In the genomic region with DNA sequence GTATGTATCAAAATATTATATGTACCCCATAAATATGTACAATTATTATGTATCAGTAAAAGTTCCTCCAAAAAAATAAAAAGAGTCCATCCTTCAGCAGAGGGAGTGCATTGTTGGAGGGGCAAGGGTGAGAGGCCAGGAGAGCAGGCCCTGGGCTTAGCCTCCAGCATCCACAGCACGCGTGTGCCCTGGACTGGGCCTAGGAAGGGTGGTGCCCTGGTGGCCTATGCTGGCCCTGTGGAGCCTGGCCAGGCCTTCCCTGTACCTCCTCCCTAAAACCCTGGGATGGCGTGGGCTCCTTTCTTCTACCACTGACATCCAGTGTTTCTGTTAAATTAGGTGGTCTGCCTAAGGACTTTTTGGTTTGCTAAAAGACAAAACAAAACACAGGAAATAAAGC, we compare ENCODE assay signal across 21 cellular contexts.
"Had no signal": no experiment of that assay in that cellular context is flagged by ENCODE, and none has a peak within 500 bp of the region (broad histone marks: within the 10 kb centered on the region; RNA-seq: fewer than 3 reads in every experiment).

No MANE protein-coding gene starts in this region.

- H3K4me3 Mint-ChIP-seq: immature natural killer cell, natural killer cell had no signal

- H3K9me3 Mint-ChIP-seq: immature natural killer cell, natural killer cell had no signal

- H3K4me2 ChIP-seq: smooth muscle cell had no signal

- DNase-seq: dorsolateral prefrontal cortex; effector CD4-positive, alpha-beta T cell; hypothalamus; immature natural killer cell; kidney glomerular epithelial cell; left colon; left ventricle myocardium superior; lower lobe of right lung; natural killer cell; stimulated activated CD4-positive, alpha-beta T cell treated with anti-CD3 and anti-CD28 coated beads, Interleukin-12 subunit alpha, Interleukin-12 subunit beta, amount 100 ng/mL, for 4 hours; stimulated activated CD4-positive, alpha-beta T cell treated with anti-CD3 and anti-CD28 coated beads, Interleukin-1b, Interleukin-23, amount 100 ng/mL, for 48 hours; stimulated activated CD4-positive, alpha-beta T cell treated with anti-CD3 and anti-CD28 coated beads, Interleukin-4, amount 100 ng/mL, for 1 hour; stimulated activated CD8-positive, alpha-beta memory T cell treated with anti-CD3 and anti-CD28 coated beads, Interleukin-4, amount 100 ng/mL, for 48 hours; stimulated activated naive CD4-positive, alpha-beta T cell treated with Interleukin-2 at 50 U/mL for 16 hours; stomach; thyroid gland; trophoblast cell had no signal

- H3K36me3 ChIP-seq: lower lobe of right lung, right lobe of liver, stomach, thyroid gland had no signal

- H2AFZ ChIP-seq: parathyroid adenoma had no signal

- H3K9ac ChIP-seq: parathyroid adenoma had no signal

- H3K27ac Mint-ChIP-seq: natural killer cell, progenitor cell of endocrine pancreas had no signal

- H3K9me3 ChIP-seq: lower lobe of right lung, right lobe of liver, stomach, thyroid gland had no signal

- H3K79me2 ChIP-seq: parathyroid adenoma had no signal

- H3K4me1 ChIP-seq: parathyroid adenoma, thyroid gland had no signal

- H3K4me3 ChIP-seq: lower lobe of right lung, right lobe of liver, smooth muscle cell, stomach, thyroid gland had no signal

- ATAC-seq: left colon, natural killer cell, right lobe of liver had no signal

- H3K27ac ChIP-seq: dorsolateral prefrontal cortex, lower lobe of right lung, parathyroid adenoma, right lobe of liver, stomach, thyroid gland had no signal

- H3K27me3 ChIP-seq: dorsolateral prefrontal cortex, right lobe of liver, stomach, thyroid gland had no signal
